In genomic region chr18:58865009-58865345, GRCh38 we compare ENCODE assay signal across 9 cellular contexts. TPM values are rescaled to one million over a fixed set of nuclear protein-coding genes. Genes with fewer than 3 reads are reported as not detected.
DNase-seq lines count a peak whose midpoint lies in the region; ATAC-seq and TF ChIP-seq lines count a peak whose summit lies in the region.
"Had no signal": no experiment of that assay in that cellular context is flagged by ENCODE, and none has a peak within 500 bp of the region (broad histone marks: within the 10 kb centered on the region; RNA-seq: fewer than 3 reads in every experiment).

No MANE protein-coding gene starts in this region.

- no peaks in the 10 kb centered on the region for H3K9me2 ChIP-seq in HCT116 (ENCODE audit: insufficient read depth)

- peaks cover 28% of the 10 kb centered on the region for H3K36me3 Mint-ChIP-seq in activated T-helper 17 cell treated with anti-CD3 and anti-CD28 coated beads, Interleukin-2, amount 50 U/mL, for 72 hours (ENCODE audit: low read depth)

- no peaks in the 10 kb centered on the region for H3K36me3 ChIP-seq in HCT116 (ENCODE audit: control insufficient read depth in 1 of 2, insufficient read depth in 2 of 2, low read length in 2 of 2)

- no peak for TF ChIP-seq POLR2A in HCT116 (IDR thresholded peaks at IDR 0.05; ENCODE audit: borderline replicate concordance, extremely low read depth, insufficient read depth, insufficient read length)

- H3K4me3 ChIP-seq in HCT116 (replicated peaks in 1 of 2; ENCODE audit: low read depth in 1 of 2, low read length in 2 of 2) (no peak overlapping the region), iPS-18c (ENCODE audit: insufficient read depth, low read depth, low read length) (peak overlapping the region; percentile 42), skin epidermis (peak overlapping the region in 3 of 7 experiments; percentile 41 to 51 (median 47))

- no peak overlapping the region for H3K27ac Mint-ChIP-seq in activated T-helper 17 cell treated with anti-CD3 and anti-CD28 coated beads, Interleukin-2, amount 50 U/mL, for 72 hours

- no peaks in the 10 kb centered on the region for H3K9me3 ChIP-seq in HCT116 (ENCODE audit: control insufficient read depth in 1 of 2, insufficient read depth in 1 of 2, low read depth in 1 of 2, low read length in 2 of 2)
- no peaks in the 10 kb centered on the region for H3K9me3 ChIP-seq in iPS-18c (ENCODE audit: control insufficient read depth, insufficient read depth, low read length)

- no peak for TF ChIP-seq CTCF in HCT116 (IDR thresholded peaks at IDR 0.05 in 2 of 3, conservative IDR thresholded peaks at IDR 0.05 in 1 of 3; ENCODE audit: borderline replicate concordance in 1 of 3, insufficient read depth in 1 of 3, low read depth in 2 of 3, low read length in 2 of 3)

- H3K9me3 Mint-ChIP-seq in activated T-helper 17 cell treated with anti-CD3 and anti-CD28 coated beads, Interleukin-2, amount 50 U/mL, for 72 hours, result no peaks in the 10 kb centered on the region

- peaks cover 7 to 22% of the 10 kb centered on the region in 2 experiments; a peak in 3 of 4 replicates for H3K4me1 ChIP-seq in HCT116 (ENCODE audit: control insufficient read depth in 1 of 2, insufficient read depth in 2 of 2, low read length in 2 of 2)

- peak overlapping the region; percentile 60 for H3K4me3 Mint-ChIP-seq in activated T-helper 17 cell treated with anti-CD3 and anti-CD28 coated beads, Interleukin-2, amount 50 U/mL, for 72 hours

- no peak overlapping the region for H3K9ac ChIP-seq in HCT116 (ENCODE audit: low read length)

- ATAC-seq in HCT116 (no peak), HG03025 (IDR thresholded peaks at IDR 0.05; ENCODE audit: low FRiP score, unreplicated experiment) (no peak)
- ATAC-seq in activated T-helper 17 cell treated with anti-CD3 and anti-CD28 coated beads, Interleukin-2, amount 50 U/mL, for 72 hours (replicated peaks), result no peak

- H3K27me3 ChIP-seq in HCT116 (ENCODE audit: insufficient read depth, low read length), result no peaks in the 10 kb centered on the region

- no peak for TF ChIP-seq RAD21 in HCT116 (IDR thresholded peaks at IDR 0.05; ENCODE audit: low read depth)

- intact Hi-C loops in HCT116 (cut with micrococcal nuclease), result no loop called here

- H3K4me1 Mint-ChIP-seq in activated T-helper 17 cell treated with anti-CD3 and anti-CD28 coated beads, Interleukin-2, amount 50 U/mL, for 72 hours, result no peaks in the 10 kb centered on the region

- H3K27me3 Mint-ChIP-seq in activated T-helper 17 cell treated with anti-CD3 and anti-CD28 coated beads, Interleukin-2, amount 50 U/mL, for 72 hours, result peaks cover 37% of the 10 kb centered on the region

- peak overlapping the region; percentile 14; the same call in 1 of the 2 replicates for H3K4me2 ChIP-seq in HCT116 (ENCODE audit: low read length)

- CTCF ChIA-PET in HCT116 (lab: Charles Lee), result no interaction called here

- H4K20me1 ChIP-seq in HCT116 (ENCODE audit: insufficient read depth), result no peaks in the 10 kb centered on the region

- no peak overlapping the region for H2AFZ ChIP-seq in HCT116 (ENCODE audit: low read depth, low read length, poor library complexity, severe bottlenecking)

- H3K79me2 ChIP-seq in HCT116 (ENCODE audit: insufficient read depth, low read length), result no peaks in the 10 kb centered on the region

- no TSS peak for BruUV-seq in HCT116 (replicated peaks; lab: Mats Ljungman, UMichigan)

- POLR2A ChIA-PET in HCT116 (lab: Charles Lee), result no interaction called here

- no peak for DNase-seq in HCT116 (ENCODE audit: low read depth, low spot score)
- no peak for DNase-seq in stimulated activated CD8-positive, alpha-beta memory T cell treated with anti-CD3 and anti-CD28 coated beads, Interleukin-4, amount 100 ng/mL, for 48 hours
- no peak for DNase-seq in effector CD8-positive, alpha-beta T cell (lab: John Stamatoyannopoulos, UW)
- no peak for DNase-seq in activated CD4-positive, CD25-positive, alpha-beta regulatory T cell (lab: John Stamatoyannopoulos, UW)
- DNase-seq: activated CD8-positive, alpha-beta memory T cell treated with anti-CD3 and anti-CD28 coated beads, Interleukin-2, amount 50 U/mL, for 4 hours had no signal

- H3K27ac ChIP-seq in HCT116 (ENCODE audit: low read depth, low read length), result no peak overlapping the region
- peak overlapping the region in 20 of 21 experiments; percentile 23 to 100 (median 99) for H3K27ac ChIP-seq in skin epidermis

- RAD21 ChIA-PET in HCT116 (lab: Charles Lee; ENCODE audit: low non-redundant PET in 1 of 2, low total read pairs in 2 of 2, uncharacterized antibody in 2 of 2, unreplicated experiment in 2 of 2), result no interaction called here

TF ChIP-seq in HCT116, 20 proteins besides CTCF, POLR2A, EP300 and RAD21:
- TF ChIP-seq YY1 (IDR thresholded peaks at IDR 0.05; ENCODE audit: extremely low read depth, insufficient replicate concordance, low read depth, low read length), result no peak
- TF ChIP-seq MAX (IDR thresholded peaks at IDR 0.05), result no peak
- 0 out of 2 replicates have a peak, but pooled peaks have one; percentile 1 for TF ChIP-seq POLR2AphosphoS5 (IDR thresholded peaks at IDR 0.05; ENCODE audit: low read depth, low read length)
- TF ChIP-seq FOSL1 (IDR thresholded peaks at IDR 0.05; ENCODE audit: low read depth), result no peak

RNA-seq across cellular contexts. Expression of gene ZNF532, which starts 0.3 kb away (rescaled TPM):
- total RNA-seq in HCT116 (2021; ENCODE audit: unreplicated experiment), result 11.6 TPM
- 9.7 and 11.7 TPM in 2 replicates for polyA plus RNA-seq in HCT116 (2012)
- total RNA-seq in activated T-helper 17 cell treated with anti-CD3 and anti-CD28 coated beads, Interleukin-2, amount 50 U/mL, for 72 hours, result 10 to 100 TPM in 1 of 2 donors, 1 to 10 TPM in 1; 8.6 to 11.8 TPM
